In genomic region chr12:43805857-43806736, GRCh38 we compare ENCODE assay signal across 1 cellular context.
TF ChIP-seq lines count a peak whose summit lies in the region.

Gene TWF1 (minus strand): TSS chr12:43806317. CDS start chr12:43806245, 72 bp downstream.

TF ChIP-seq in K562, 482 proteins besides CTCF, POLR2A, EP300 and RAD21 (continued from another document and continues in another):
- TF ChIP-seq CEBPZ (IDR thresholded peaks at IDR 0.05; ENCODE audit: borderline replicate concordance, low read depth, low read length) (no peak), ZNF384 (IDR thresholded peaks at IDR 0.05; ENCODE audit: low read depth, low read length) (no peak), NFIX (CRISPR knock-in tag; IDR thresholded peaks at IDR 0.05; ENCODE audit: low read depth) (no peak), MEF2A (IDR thresholded peaks at IDR 0.05; ENCODE audit: control insufficient read depth, low read depth, low read length) (no peak), ATF7 (IDR thresholded peaks at IDR 0.05) (peak; percentile 81), SP2 (IDR thresholded peaks at IDR 0.05; ENCODE audit: extremely low read depth, low read depth, low read length, poor library complexity, severe bottlenecking) (no peak), NFE2 (IDR thresholded peaks at IDR 0.05; ENCODE audit: low read depth) (no peak), KDM4B (IDR thresholded peaks at IDR 0.05; ENCODE audit: borderline replicate concordance in 2 of 2, low read depth in 1 of 2) (peak in 1 of 2 experiments; percentile 44; a peak in 1 of 4 replicates), RBM14 (IDR thresholded peaks at IDR 0.05; ENCODE audit: borderline replicate concordance, insufficient read depth, low read depth, low read length) (no peak), SUPT5H (IDR thresholded peaks at IDR 0.05) (peak; percentile 92), TCF15 (CRISPR knock-in tag; IDR thresholded peaks at IDR 0.05) (no peak), ZNF282 (CRISPR knock-in tag; IDR thresholded peaks at IDR 0.05) (0 out of 2 replicates have a peak, but pooled peaks have one; percentile 52), ZNF717 (CRISPR knock-in tag; IDR thresholded peaks at IDR 0.05) (no peak), CBX8 (IDR thresholded peaks at IDR 0.05; ENCODE audit: borderline replicate concordance, extremely low read depth, low read depth, low read length, poor library complexity, severe bottlenecking) (no peak), ARHGAP35 (IDR thresholded peaks at IDR 0.05; ENCODE audit: partially characterized antibody) (no peak), IRF9 (tag; IDR thresholded peaks at IDR 0.05) (no peak), EP400 (IDR thresholded peaks at IDR 0.05) (peak; percentile 79), ATF1 (CRISPR knock-in tag; IDR thresholded peaks at IDR 0.05) (no peak), ATF1 (tag; IDR thresholded peaks at IDR 0.05) (peak; percentile 97), MBD2 (IDR thresholded peaks at IDR 0.05; ENCODE audit: borderline replicate concordance, low read depth) (no peak), MCM2 (IDR thresholded peaks at IDR 0.05; ENCODE audit: low read depth) (no peak), NR3C1 (CRISPR knock-in tag; IDR thresholded peaks at IDR 0.05) (peak; percentile 41; the same call in 1 of the 2 replicates), TAF1 (IDR thresholded peaks at IDR 0.05; ENCODE audit: control insufficient read depth, extremely low read depth, insufficient read depth, low read length, severe bottlenecking) (peak; percentile 77), EHMT2 (IDR thresholded peaks at IDR 0.05) (0 out of 2 replicates have a peak, but pooled peaks have one; percentile 8), XRCC3 (IDR thresholded peaks at IDR 0.05) (no peak), MTA3 (IDR thresholded peaks at IDR 0.05; ENCODE audit: borderline replicate concordance) (peak; percentile 43; the same call in 1 of the 2 replicates), TBL1XR1 (IDR thresholded peaks at IDR 0.05; ENCODE audit: low read length in 2 of 2) (peak in 1 of 2 experiments; percentile 39; a peak in 1 of 4 replicates), ZNF280B (CRISPR knock-in tag; IDR thresholded peaks at IDR 0.05) (no peak), SNRNP70 (optimal IDR thresholded peaks at IDR 0.05; ENCODE audit: low read depth, low read length) (no peak), ZNF584 (CRISPR knock-in tag; IDR thresholded peaks at IDR 0.05; ENCODE audit: low read depth) (no peak), POLR2B (IDR thresholded peaks at IDR 0.05; ENCODE audit: low read depth, partially characterized antibody) (peak; percentile 82)
- TF ChIP-seq, protein P1, sequence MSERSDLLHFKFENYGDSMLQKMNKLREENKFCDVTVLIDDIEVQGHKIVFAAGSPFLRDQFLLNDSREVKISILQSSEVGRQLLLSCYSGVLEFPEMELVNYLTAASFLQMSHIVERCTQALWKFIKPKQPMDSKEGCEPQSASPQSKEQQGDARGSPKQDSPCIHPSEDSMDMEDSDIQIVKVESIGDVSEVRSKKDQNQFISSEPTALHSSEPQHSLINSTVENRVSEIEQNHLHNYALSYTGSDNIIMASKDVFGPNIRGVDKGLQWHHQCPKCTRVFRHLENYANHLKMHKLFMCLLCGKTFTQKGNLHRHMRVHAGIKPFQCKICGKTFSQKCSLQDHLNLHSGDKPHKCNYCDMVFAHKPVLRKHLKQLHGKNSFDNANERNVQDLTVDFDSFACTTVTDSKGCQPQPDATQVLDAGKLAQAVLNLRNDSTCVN (CRISPR knock-in tag; IDR thresholded peaks at IDR 0.05): no peak
- TF ChIP-seq, protein P2, sequence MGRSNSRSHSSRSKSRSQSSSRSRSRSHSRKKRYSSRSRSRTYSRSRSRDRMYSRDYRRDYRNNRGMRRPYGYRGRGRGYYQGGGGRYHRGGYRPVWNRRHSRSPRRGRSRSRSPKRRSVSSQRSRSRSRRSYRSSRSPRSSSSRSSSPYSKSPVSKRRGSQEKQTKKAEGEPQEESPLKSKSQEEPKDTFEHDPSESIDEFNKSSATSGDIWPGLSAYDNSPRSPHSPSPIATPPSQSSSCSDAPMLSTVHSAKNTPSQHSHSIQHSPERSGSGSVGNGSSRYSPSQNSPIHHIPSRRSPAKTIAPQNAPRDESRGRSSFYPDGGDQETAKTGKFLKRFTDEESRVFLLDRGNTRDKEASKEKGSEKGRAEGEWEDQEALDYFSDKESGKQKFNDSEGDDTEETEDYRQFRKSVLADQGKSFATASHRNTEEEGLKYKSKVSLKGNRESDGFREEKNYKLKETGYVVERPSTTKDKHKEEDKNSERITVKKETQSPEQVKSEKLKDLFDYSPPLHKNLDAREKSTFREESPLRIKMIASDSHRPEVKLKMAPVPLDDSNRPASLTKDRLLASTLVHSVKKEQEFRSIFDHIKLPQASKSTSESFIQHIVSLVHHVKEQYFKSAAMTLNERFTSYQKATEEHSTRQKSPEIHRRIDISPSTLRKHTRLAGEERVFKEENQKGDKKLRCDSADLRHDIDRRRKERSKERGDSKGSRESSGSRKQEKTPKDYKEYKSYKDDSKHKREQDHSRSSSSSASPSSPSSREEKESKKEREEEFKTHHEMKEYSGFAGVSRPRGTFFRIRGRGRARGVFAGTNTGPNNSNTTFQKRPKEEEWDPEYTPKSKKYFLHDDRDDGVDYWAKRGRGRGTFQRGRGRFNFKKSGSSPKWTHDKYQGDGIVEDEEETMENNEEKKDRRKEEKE (IDR thresholded peaks at IDR 0.05; ENCODE audit: borderline replicate concordance in 1 of 2, control insufficient read depth in 1 of 2, low read depth in 2 of 2, low read length in 1 of 2): no peak
- TF ChIP-seq, protein P3, sequence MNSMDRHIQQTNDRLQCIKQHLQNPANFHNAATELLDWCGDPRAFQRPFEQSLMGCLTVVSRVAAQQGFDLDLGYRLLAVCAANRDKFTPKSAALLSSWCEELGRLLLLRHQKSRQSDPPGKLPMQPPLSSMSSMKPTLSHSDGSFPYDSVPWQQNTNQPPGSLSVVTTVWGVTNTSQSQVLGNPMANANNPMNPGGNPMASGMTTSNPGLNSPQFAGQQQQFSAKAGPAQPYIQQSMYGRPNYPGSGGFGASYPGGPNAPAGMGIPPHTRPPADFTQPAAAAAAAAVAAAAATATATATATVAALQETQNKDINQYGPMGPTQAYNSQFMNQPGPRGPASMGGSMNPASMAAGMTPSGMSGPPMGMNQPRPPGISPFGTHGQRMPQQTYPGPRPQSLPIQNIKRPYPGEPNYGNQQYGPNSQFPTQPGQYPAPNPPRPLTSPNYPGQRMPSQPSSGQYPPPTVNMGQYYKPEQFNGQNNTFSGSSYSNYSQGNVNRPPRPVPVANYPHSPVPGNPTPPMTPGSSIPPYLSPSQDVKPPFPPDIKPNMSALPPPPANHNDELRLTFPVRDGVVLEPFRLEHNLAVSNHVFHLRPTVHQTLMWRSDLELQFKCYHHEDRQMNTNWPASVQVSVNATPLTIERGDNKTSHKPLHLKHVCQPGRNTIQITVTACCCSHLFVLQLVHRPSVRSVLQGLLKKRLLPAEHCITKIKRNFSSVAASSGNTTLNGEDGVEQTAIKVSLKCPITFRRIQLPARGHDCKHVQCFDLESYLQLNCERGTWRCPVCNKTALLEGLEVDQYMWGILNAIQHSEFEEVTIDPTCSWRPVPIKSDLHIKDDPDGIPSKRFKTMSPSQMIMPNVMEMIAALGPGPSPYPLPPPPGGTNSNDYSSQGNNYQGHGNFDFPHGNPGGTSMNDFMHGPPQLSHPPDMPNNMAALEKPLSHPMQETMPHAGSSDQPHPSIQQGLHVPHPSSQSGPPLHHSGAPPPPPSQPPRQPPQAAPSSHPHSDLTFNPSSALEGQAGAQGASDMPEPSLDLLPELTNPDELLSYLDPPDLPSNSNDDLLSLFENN (IDR thresholded peaks at IDR 0.05; ENCODE audit: low read depth in 2 of 2, low read length in 2 of 2): 0 out of 4 replicates have a peak, but pooled peaks of 1 of the 2 experiments have one; percentile 15
- TF ChIP-seq, protein P4, sequence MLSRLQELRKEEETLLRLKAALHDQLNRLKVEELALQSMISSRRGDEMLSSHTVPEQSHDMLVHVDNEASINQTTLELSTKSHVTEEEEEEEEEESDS (CRISPR knock-in tag; IDR thresholded peaks at IDR 0.05): no peak
- TF ChIP-seq, protein P5, sequence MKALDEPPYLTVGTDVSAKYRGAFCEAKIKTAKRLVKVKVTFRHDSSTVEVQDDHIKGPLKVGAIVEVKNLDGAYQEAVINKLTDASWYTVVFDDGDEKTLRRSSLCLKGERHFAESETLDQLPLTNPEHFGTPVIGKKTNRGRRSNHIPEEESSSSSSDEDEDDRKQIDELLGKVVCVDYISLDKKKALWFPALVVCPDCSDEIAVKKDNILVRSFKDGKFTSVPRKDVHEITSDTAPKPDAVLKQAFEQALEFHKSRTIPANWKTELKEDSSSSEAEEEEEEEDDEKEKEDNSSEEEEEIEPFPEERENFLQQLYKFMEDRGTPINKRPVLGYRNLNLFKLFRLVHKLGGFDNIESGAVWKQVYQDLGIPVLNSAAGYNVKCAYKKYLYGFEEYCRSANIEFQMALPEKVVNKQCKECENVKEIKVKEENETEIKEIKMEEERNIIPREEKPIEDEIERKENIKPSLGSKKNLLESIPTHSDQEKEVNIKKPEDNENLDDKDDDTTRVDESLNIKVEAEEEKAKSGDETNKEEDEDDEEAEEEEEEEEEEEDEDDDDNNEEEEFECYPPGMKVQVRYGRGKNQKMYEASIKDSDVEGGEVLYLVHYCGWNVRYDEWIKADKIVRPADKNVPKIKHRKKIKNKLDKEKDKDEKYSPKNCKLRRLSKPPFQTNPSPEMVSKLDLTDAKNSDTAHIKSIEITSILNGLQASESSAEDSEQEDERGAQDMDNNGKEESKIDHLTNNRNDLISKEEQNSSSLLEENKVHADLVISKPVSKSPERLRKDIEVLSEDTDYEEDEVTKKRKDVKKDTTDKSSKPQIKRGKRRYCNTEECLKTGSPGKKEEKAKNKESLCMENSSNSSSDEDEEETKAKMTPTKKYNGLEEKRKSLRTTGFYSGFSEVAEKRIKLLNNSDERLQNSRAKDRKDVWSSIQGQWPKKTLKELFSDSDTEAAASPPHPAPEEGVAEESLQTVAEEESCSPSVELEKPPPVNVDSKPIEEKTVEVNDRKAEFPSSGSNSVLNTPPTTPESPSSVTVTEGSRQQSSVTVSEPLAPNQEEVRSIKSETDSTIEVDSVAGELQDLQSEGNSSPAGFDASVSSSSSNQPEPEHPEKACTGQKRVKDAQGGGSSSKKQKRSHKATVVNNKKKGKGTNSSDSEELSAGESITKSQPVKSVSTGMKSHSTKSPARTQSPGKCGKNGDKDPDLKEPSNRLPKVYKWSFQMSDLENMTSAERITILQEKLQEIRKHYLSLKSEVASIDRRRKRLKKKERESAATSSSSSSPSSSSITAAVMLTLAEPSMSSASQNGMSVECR (CRISPR knock-in tag; IDR thresholded peaks at IDR 0.05): peak; percentile 74
- TF ChIP-seq, protein P6, sequence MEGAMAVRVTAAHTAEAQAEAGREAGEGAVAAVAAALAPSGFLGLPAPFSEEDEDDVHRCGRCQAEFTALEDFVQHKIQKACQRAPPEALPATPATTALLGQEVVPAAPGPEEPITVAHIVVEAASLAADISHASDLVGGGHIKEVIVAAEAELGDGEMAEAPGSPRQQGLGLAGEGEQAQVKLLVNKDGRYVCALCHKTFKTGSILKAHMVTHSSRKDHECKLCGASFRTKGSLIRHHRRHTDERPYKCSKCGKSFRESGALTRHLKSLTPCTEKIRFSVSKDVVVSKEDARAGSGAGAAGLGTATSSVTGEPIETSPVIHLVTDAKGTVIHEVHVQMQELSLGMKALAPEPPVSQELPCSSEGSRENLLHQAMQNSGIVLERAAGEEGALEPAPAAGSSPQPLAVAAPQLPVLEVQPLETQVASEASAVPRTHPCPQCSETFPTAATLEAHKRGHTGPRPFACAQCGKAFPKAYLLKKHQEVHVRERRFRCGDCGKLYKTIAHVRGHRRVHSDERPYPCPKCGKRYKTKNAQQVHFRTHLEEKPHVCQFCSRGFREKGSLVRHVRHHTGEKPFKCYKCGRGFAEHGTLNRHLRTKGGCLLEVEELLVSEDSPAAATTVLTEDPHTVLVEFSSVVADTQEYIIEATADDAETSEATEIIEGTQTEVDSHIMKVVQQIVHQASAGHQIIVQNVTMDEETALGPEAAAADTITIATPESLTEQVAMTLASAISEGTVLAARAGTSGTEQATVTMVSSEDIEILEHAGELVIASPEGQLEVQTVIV (CRISPR knock-in tag; IDR thresholded peaks at IDR 0.05; ENCODE audit: borderline replicate concordance): no peak
